8 cellular contexts compared by ENCODE assay signal in the genomic region with DNA sequence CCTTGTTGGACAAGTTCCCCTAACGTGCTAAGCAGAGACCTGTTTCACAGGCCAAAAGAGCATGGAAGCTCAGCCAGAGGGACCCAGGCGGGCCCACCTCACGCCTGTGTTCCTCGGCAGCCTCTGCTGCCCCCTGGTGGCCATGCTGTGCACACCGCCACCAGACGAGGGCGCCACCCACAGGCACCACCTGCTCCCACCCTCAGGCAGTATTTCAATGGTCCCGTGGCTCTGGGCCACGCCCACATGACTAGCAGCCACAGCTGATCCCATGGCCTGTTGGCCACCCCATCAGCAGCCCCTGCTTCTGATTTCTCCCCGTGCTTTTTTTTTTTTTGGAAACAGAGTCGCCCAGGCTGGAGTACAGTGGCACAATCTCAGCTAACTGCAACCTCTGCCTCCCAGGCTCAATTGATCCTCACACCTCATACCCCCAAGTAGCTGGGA. TPM values are rescaled to one million over a fixed set of nuclear protein-coding genes. Genes with fewer than 3 reads are reported as not detected.
DNase-seq lines count a peak whose midpoint lies in the region; ATAC-seq, FAIRE-seq and TF ChIP-seq lines count a peak whose summit lies in the region.

No MANE protein-coding gene starts in this region.

- H3F3A ChIP-seq in MM.1S (ENCODE audit: insufficient read depth, low read length), result no peaks in the 10 kb centered on the region

- no peaks in the 10 kb centered on the region for H4K20me1 ChIP-seq in MM.1S (ENCODE audit: insufficient read depth, low read length)

- H2AFZ ChIP-seq in MM.1S (ENCODE audit: low read length), result no peak overlapping the region

- ATAC-seq in GM21717 (IDR thresholded peaks at IDR 0.05; ENCODE audit: unreplicated experiment) (peak; percentile 42), upper lobe of left lung (ENCODE audit: low FRiP score in 2 of 2) (peak; percentile 94 to 97)

- H3K27ac ChIP-seq in MM.1S (ENCODE audit: low read length) (no peak overlapping the region), SJSA1 (no peak overlapping the region), ovary (no peak overlapping the region), upper lobe of left lung (no peak overlapping the region)

- H3K27me3 ChIP-seq in MM.1S (replicated peaks; ENCODE audit: insufficient read depth, low read length) (no peaks in the 10 kb centered on the region), SJSA1 (replicated peaks) (no peaks in the 10 kb centered on the region), ovary (no peaks in the 10 kb centered on the region), upper lobe of left lung (no peaks in the 10 kb centered on the region)

- H3K36me3 ChIP-seq in MM.1S (replicated peaks; ENCODE audit: insufficient read depth, low read length) (no peaks in the 10 kb centered on the region), SJSA1 (peaks cover 12% of the 10 kb centered on the region), ovary (no peaks in the 10 kb centered on the region), upper lobe of left lung (peaks cover 0 to 31% (median 13%) of the 10 kb centered on the region in 4 donors)

- H3K79me2 ChIP-seq in MM.1S (ENCODE audit: low read length), result no peaks in the 10 kb centered on the region

- DNase-seq in DMS 273 treated with DMSO at 0.1 percent for 48 hours (lab: John Stamatoyannopoulos, UW) (peak; percentile 48), MM.1S (peak; percentile 88), SJSA1 (ENCODE audit: low read depth in 1 of 2, low spot score in 2 of 2) (peak; percentile 81 to 92), activated gamma-delta T cell treated with Interleukin-2 at 50 U/mL for 16 hours (peak; percentile 90), frontal cortex (ENCODE audit: low spot score in 2 of 2) (peak; percentile 78 to 95), ovary (peak; percentile 77 to 91 (median 83)), upper lobe of left lung (peak; percentile 94 to 95)

- intact Hi-C loops in ovary (cut with DNase I), result loop anchor here in 3 of 4 donors (1.0 to 2.0 kb wide), 2 partner anchors 30 to 31 kb away; no protein-coding TSS in a partner anchor

- H3K4me3 ChIP-seq in MM.1S (ENCODE audit: low read length), result no peak overlapping the region
- H3K4me3 ChIP-seq in SJSA1, result no peak overlapping the region
- H3K4me3 ChIP-seq in ovary, result no peak overlapping the region
- H3K4me3 ChIP-seq in upper lobe of left lung, result no peak overlapping the region

- H3K4me2 ChIP-seq in MM.1S (ENCODE audit: low read depth, low read length), result no peak overlapping the region

- no peaks in the 10 kb centered on the region for H3K9me2 ChIP-seq in MM.1S (replicated peaks; ENCODE audit: insufficient read depth, low read length)

- TF ChIP-seq CTCF in MM.1S (IDR thresholded peaks at IDR 0.05; ENCODE audit: low read length), result peak; percentile 100
- TF ChIP-seq CTCF in ovary (IDR thresholded peaks at IDR 0.05), result peak; percentile 85 to 99 (median 98)
- peak; percentile 89 to 100 (median 100) for TF ChIP-seq CTCF in upper lobe of left lung (IDR thresholded peaks at IDR 0.05)

- WGBS in ovary, 3 donors, result 11 to 14% (median 14%) methylated on average over 11 of the region's 11 CpGs
- 6 to 21% methylated on average over 5 to 11 of the region's 11 CpGs for WGBS in upper lobe of left lung, 2 donors

- no peak for FAIRE-seq in frontal cortex (lab: Jason Lieb, UNC)

- TF ChIP-seq POLR2A in ovary (IDR thresholded peaks at IDR 0.05) (peak; percentile 43), upper lobe of left lung (IDR thresholded peaks at IDR 0.05) (no peak)

- H3K9me3 ChIP-seq in MM.1S (replicated peaks; ENCODE audit: insufficient read depth, low read length) (no peaks in the 10 kb centered on the region), SJSA1 (replicated peaks) (no peaks in the 10 kb centered on the region), ovary (no peaks in the 10 kb centered on the region), upper lobe of left lung (no peaks in the 10 kb centered on the region)

- TF ChIP-seq EP300 in ovary (IDR thresholded peaks at IDR 0.05), result no peak
- no peak for TF ChIP-seq EP300 in upper lobe of left lung (IDR thresholded peaks at IDR 0.05)

- no peak overlapping the region for H3K9ac ChIP-seq in MM.1S (ENCODE audit: low read length)

- H3K4me1 ChIP-seq in MM.1S (ENCODE audit: low read length), result no peaks in the 10 kb centered on the region
- H3K4me1 ChIP-seq in SJSA1 (replicated peaks), result 0 out of 2 replicates have a peak, but pooled peaks cover 3% of the 10 kb centered on the region
- peaks cover 13% of the 10 kb centered on the region for H3K4me1 ChIP-seq in ovary (ENCODE audit: insufficient read depth)
- peaks cover 6 to 35% (median 16%) of the 10 kb centered on the region in 4 donors for H3K4me1 ChIP-seq in upper lobe of left lung

RNA-seq across cellular contexts. Expression of a gene that starts 18.9 kb away (rescaled TPM):
- total RNA-seq in SJSA1 (2014; rRNA removed; shearing (Covaris generic)), result 102 and 173 TPM in 2 replicates
- 48.9 TPM for total RNA-seq in frontal cortex
- 10 to 100 TPM; 42.5 to 90.9 (median 48.4) TPM for total RNA-seq in ovary
- polyA plus RNA-seq in ovary, result 10 to 100 TPM in 1 of 2 donors, under 1 TPM in 1; 0.60 to 68.4 TPM
- 10 to 100 TPM; 52.6 to 99.0 (median 71.7) TPM for total RNA-seq in upper lobe of left lung

RNA-seq across cellular contexts. Expression of a gene that starts 24.5 kb away (rescaled TPM):
- total RNA-seq in SJSA1 (2014; rRNA removed; shearing (Covaris generic)), result 21.4 and 23.4 TPM in 2 replicates
- total RNA-seq in frontal cortex, result 1.6 TPM
- total RNA-seq in ovary, result 10 to 100 TPM; 22.6 to 76.0 (median 49.2) TPM
- polyA plus RNA-seq in ovary, result 10 to 100 TPM; 10.9 to 52.8 TPM
- total RNA-seq in upper lobe of left lung, result 100 to 1,000 TPM in 1 of 6 donors, 10 to 100 TPM in 5; 24.4 to 110 (median 46.3) TPM

RNA-seq across cellular contexts. Expression of a gene that starts 41.5 kb away (rescaled TPM):
- 7.5 and 11.2 TPM in 2 replicates for total RNA-seq in SJSA1 (2014; rRNA removed; shearing (Covaris generic))
- total RNA-seq in frontal cortex (8.2 TPM), ovary (10 to 100 TPM; 22.2 to 49.0 (median 38.7) TPM), upper lobe of left lung (10 to 100 TPM; 22.6 to 70.2 (median 29.7) TPM)
- polyA plus RNA-seq in ovary, result 10 to 100 TPM; 16.2 to 33.1 TPM

RNA-seq across cellular contexts. Expression of a gene that starts 43.3 kb away (rescaled TPM):
- total RNA-seq in SJSA1 (2014; rRNA removed; shearing (Covaris generic)), result 30.2 and 37.0 TPM in 2 replicates
- total RNA-seq in frontal cortex (14.3 TPM), ovary (10 to 100 TPM; 12.8 to 27.8 (median 23.7) TPM), upper lobe of left lung (10 to 100 TPM in 5 of 6 donors, 1 to 10 TPM in 1; 6.9 to 26.2 (median 16.0) TPM)
- polyA plus RNA-seq in ovary, result 10 to 100 TPM; 26.9 to 35.7 TPM

RNA-seq across cellular contexts. Expression of a gene that starts 43.5 kb away (rescaled TPM):
- 10.1 and 20.8 TPM in 2 replicates for total RNA-seq in SJSA1 (2014; rRNA removed; shearing (Covaris generic))
- total RNA-seq in frontal cortex, result 4.9 TPM
- total RNA-seq in ovary, result 10 to 100 TPM in 3 of 7 donors, 1 to 10 TPM in 4; 3.7 to 11.0 (median 9.9) TPM
- polyA plus RNA-seq in ovary, result 10 to 100 TPM in 1 of 2 donors, 1 to 10 TPM in 1; 9.4 to 11.9 TPM
- total RNA-seq in upper lobe of left lung, result 10 to 100 TPM in 2 of 6 donors, 1 to 10 TPM in 4; 4.2 to 15.7 (median 6.6) TPM
